1 cellular context compared by ENCODE assay signal in the genomic region with DNA sequence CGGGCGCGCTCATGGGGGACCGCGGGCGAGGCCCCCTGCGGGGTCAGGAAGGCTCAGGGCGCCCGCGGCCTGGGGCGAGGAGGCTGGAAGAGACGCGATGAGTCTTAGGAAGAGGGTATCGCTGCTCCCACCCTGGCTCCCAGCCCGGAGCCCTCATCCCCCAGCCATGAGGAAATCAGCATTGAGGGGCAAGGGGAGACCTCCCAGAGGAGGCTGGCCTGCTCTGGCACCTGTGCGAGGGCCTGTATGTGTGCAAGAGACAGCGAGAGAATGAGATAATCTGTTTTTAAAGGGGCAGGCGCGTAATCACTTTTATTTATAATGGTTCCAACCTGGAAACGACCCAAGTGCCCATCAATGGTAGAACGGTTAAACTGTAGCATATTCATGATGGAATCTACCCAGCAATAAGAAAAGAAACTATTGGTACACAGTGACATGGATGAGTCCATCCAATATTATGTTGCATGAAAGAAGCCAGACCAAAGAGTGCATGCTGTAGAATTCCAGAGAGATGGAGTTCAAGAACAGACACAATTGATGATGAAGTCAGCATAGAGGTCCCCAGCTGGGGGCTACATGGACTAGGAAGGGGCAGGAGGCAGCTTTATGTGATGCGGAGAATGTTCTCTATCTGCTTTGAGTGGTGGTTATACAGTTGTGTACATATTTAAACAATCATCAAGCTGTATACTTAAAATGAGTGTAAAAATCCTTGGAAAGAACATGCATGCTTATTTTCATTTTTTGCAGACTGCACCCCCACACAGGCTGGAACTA.
TF ChIP-seq lines count a peak whose summit lies in the region.

No MANE protein-coding gene starts in this region.

TF ChIP-seq in HEK293, 187 proteins besides CTCF, POLR2A, EP300 and RAD21 (continued from another document):
- TF ChIP-seq, protein P1, sequence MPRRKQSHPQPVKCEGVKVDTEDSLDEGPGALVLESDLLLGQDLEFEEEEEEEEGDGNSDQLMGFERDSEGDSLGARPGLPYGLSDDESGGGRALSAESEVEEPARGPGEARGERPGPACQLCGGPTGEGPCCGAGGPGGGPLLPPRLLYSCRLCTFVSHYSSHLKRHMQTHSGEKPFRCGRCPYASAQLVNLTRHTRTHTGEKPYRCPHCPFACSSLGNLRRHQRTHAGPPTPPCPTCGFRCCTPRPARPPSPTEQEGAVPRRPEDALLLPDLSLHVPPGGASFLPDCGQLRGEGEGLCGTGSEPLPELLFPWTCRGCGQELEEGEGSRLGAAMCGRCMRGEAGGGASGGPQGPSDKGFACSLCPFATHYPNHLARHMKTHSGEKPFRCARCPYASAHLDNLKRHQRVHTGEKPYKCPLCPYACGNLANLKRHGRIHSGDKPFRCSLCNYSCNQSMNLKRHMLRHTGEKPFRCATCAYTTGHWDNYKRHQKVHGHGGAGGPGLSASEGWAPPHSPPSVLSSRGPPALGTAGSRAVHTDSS (tag by site-specific recombination; IDR thresholded peaks at IDR 0.05) = no peak
- TF ChIP-seq GLIS2 (tag by site-specific recombination; IDR thresholded peaks at IDR 0.05) = peak; percentile 51
- TF ChIP-seq ZBTB17 (tag by site-specific recombination; IDR thresholded peaks at IDR 0.05) = peak; percentile 29
- peak; percentile 13; the same call in 1 of the 2 replicates for TF ChIP-seq ZNF600 (tag by site-specific recombination; IDR thresholded peaks at IDR 0.05)
- TF ChIP-seq, protein P2, sequence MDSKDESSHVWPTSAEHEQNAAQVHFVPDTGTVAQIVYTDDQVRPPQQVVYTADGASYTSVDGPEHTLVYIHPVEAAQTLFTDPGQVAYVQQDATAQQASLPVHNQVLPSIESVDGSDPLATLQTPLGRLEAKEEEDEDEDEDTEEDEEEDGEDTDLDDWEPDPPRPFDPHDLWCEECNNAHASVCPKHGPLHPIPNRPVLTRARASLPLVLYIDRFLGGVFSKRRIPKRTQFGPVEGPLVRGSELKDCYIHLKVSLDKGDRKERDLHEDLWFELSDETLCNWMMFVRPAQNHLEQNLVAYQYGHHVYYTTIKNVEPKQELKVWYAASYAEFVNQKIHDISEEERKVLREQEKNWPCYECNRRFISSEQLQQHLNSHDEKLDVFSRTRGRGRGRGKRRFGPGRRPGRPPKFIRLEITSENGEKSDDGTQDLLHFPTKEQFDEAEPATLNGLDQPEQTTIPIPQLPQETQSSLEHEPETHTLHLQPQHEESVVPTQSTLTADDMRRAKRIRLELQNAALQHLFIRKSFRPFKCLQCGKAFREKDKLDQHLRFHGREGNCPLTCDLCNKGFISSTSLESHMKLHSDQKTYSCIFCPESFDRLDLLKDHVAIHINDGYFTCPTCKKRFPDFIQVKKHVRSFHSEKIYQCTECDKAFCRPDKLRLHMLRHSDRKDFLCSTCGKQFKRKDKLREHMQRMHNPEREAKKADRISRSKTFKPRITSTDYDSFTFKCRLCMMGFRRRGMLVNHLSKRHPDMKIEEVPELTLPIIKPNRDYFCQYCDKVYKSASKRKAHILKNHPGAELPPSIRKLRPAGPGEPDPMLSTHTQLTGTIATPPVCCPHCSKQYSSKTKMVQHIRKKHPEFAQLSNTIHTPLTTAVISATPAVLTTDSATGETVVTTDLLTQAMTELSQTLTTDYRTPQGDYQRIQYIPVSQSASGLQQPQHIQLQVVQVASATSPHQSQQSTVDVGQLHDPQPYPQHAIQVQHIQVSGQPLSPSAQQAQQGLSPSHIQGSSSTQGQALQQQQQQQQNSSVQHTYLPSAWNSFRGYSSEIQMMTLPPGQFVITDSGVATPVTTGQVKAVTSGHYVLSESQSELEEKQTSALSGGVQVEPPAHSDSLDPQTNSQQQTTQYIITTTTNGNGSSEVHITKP (tag by site-specific recombination; IDR thresholded peaks at IDR 0.05) = peak; percentile 95
- TF ChIP-seq ZNF335 (tag by site-specific recombination; conservative IDR thresholded peaks at IDR 0.05) = peak; percentile 86
- peak; percentile 71 for TF ChIP-seq KLF16 (tag by site-specific recombination; IDR thresholded peaks at IDR 0.05)
